In genomic region chr3:185926445-185926844, GRCh38 we compare ENCODE assay signal across 13 cellular contexts. TPM values are rescaled to one million over a fixed set of nuclear protein-coding genes. Genes with fewer than 3 reads are reported as not detected.
DNase-seq lines count a peak whose midpoint lies in the region; ATAC-seq and TF ChIP-seq lines count a peak whose summit lies in the region.
"Had no signal": no experiment of that assay in that cellular context is flagged by ENCODE, and none has a peak within 500 bp of the region (broad histone marks: within the 10 kb centered on the region; RNA-seq: fewer than 3 reads in every experiment).

No MANE protein-coding gene starts in this region.

- TF ChIP-seq POLR2A in esophagus muscularis mucosa (IDR thresholded peaks at IDR 0.05; ENCODE audit: low read depth) (no peak), gastrocnemius medialis (IDR thresholded peaks at IDR 0.05) (no peak)

- H3K27ac ChIP-seq in esophagus muscularis mucosa (replicated peaks in 1 of 4): no peak overlapping the region
- H3K27ac ChIP-seq in gastrocnemius medialis: peak overlapping the region; percentile 30 to 100 (median 100)
- H3K27ac ChIP-seq: KMS-11, right atrium auricular region, tibial artery had no signal

- CTCF ChIA-PET in activated CD8-positive, alpha-beta memory T cell treated with anti-CD3 and anti-CD28 coated beads, Interleukin-2, amount 10 ng/mL, durations not matched to agents 7 days and 5 days (lab: Charles Lee): interaction anchor here (8.0 kb wide), 1 partner anchor 17 kb away, joined by 52 read pairs; no protein-coding TSS in a partner anchor
- CTCF ChIA-PET in activated CD4-positive, alpha-beta memory T cell treated with anti-CD3 and anti-CD28 coated beads for 36 hours (lab: Charles Lee): interaction anchor here (2.3 kb wide), 1 partner anchor 17 kb away, joined by 12 read pairs; no protein-coding TSS in a partner anchor

- peaks cover 89% of the 10 kb centered on the region for H3K36me3 Mint-ChIP-seq in activated CD8-positive, alpha-beta memory T cell treated with anti-CD3 and anti-CD28 coated beads, Interleukin-2, amount 10 ng/mL, durations not matched to agents 7 days and 5 days
- H3K36me3 Mint-ChIP-seq in activated CD4-positive, alpha-beta memory T cell treated with anti-CD3 and anti-CD28 coated beads for 36 hours: peaks cover 91% of the 10 kb centered on the region

- H3K4me1 ChIP-seq in esophagus muscularis mucosa: peaks cover 72 to 87% (median 82%) of the 10 kb centered on the region in 4 donors
- H3K4me1 ChIP-seq in gastrocnemius medialis: peaks cover 67 to 70% of the 10 kb centered on the region in 2 donors

- no peak for ATAC-seq in activated CD8-positive, alpha-beta memory T cell treated with anti-CD3 and anti-CD28 coated beads, Interleukin-2, amount 10 ng/mL, durations not matched to agents 7 days and 5 days
- no peak for ATAC-seq in gastrocnemius medialis
- no peak for ATAC-seq in HG03095 (IDR thresholded peaks at IDR 0.05; ENCODE audit: unreplicated experiment)
- no peak for ATAC-seq in activated CD4-positive, CD25-positive, alpha-beta regulatory T cell treated with anti-CD3 and anti-CD28 coated beads, Interleukin-2, amount 50 U/mL, for 24 hours
- ATAC-seq in GM18502 (IDR thresholded peaks at IDR 0.05; ENCODE audit: poor library complexity, unreplicated experiment): no peak

- peak overlapping the region; percentile 50 for H3K27ac Mint-ChIP-seq in activated CD8-positive, alpha-beta memory T cell treated with anti-CD3 and anti-CD28 coated beads, Interleukin-2, amount 10 ng/mL, durations not matched to agents 7 days and 5 days
- peak overlapping the region; percentile 60 for H3K27ac Mint-ChIP-seq in activated CD4-positive, alpha-beta memory T cell treated with anti-CD3 and anti-CD28 coated beads for 36 hours

- DNase-seq in activated CD8-positive, alpha-beta memory T cell treated with anti-CD3 and anti-CD28 coated beads, Interleukin-2, amount 10 ng/mL, durations not matched to agents 7 days and 5 days: no peak
- DNase-seq in activated CD8-positive, alpha-beta memory T cell treated with anti-CD3 and anti-CD28 coated beads for 24 hours: no peak
- DNase-seq in activated CD4-positive, alpha-beta memory T cell treated with anti-CD3 and anti-CD28 coated beads for 36 hours: no peak
- no peak for DNase-seq in esophagus muscularis mucosa (ENCODE audit: extremely low spot score)
- no peak for DNase-seq in gastrocnemius medialis
- DNase-seq: activated CD8-positive, alpha-beta memory T cell treated with anti-CD3 and anti-CD28 coated beads, Interleukin-2, amount 50 U/mL, for 4 hours; NCI-H2081 treated with DMSO at 0.1 percent for 48 hours; tibial artery had no signal

- 51% methylated on average over 9 of the region's 9 CpGs for WGBS in esophagus muscularis mucosa

- no peaks in the 10 kb centered on the region for H3K27me3 Mint-ChIP-seq in activated CD8-positive, alpha-beta memory T cell treated with anti-CD3 and anti-CD28 coated beads, Interleukin-2, amount 10 ng/mL, durations not matched to agents 7 days and 5 days
- no peaks in the 10 kb centered on the region for H3K27me3 Mint-ChIP-seq in activated CD4-positive, alpha-beta memory T cell treated with anti-CD3 and anti-CD28 coated beads for 36 hours

- H3K36me3 ChIP-seq in esophagus muscularis mucosa: peaks cover 40 to 45% (median 44%) of the 10 kb centered on the region in 4 donors
- peaks cover 2 to 40% of the 10 kb centered on the region in 2 donors for H3K36me3 ChIP-seq in gastrocnemius medialis

- H3K4me3 ChIP-seq in esophagus muscularis mucosa: peak overlapping the region in 3 of 4 donors; percentile 6 to 13 (median 9)
- peak overlapping the region in 3 of 4 donors; percentile 3 to 20 (median 12) for H3K4me3 ChIP-seq in gastrocnemius medialis
- H3K4me3 ChIP-seq: right atrium auricular region, tibial artery had no signal

- POLR2A ChIA-PET in activated CD4-positive, alpha-beta memory T cell treated with anti-CD3 and anti-CD28 coated beads for 36 hours (lab: Charles Lee): interaction anchor here (1.6 to 6.5 kb wide), 2 partner anchors 11 to 644 kb away, joined by 4 to 50 read pairs; partner anchors contain the start of genes DNAJB11 and TRA2B

- H3K9me3 ChIP-seq in esophagus muscularis mucosa (no peaks in the 10 kb centered on the region), gastrocnemius medialis (no peaks in the 10 kb centered on the region)
- H3K9me3 ChIP-seq: right atrium auricular region, tibial artery had no signal

- in situ Hi-C loops in gastrocnemius medialis (cut with MboI; ENCODE audit: low sequenced_read_pairs in 4 of 4): loop anchor here in 3 of 4 donors (25.0 kb wide), 2 partner anchors 861 to 1786 kb away; partner anchors contain the start of genes EIF4A2 (in 3 of the 3) and RTP2 (in 1 of the 3)

- intact Hi-C loops in activated CD4-positive, alpha-beta memory T cell treated with anti-CD3 and anti-CD28 coated beads for 36 hours (cut with micrococcal nuclease): no loop called here
- intact Hi-C loops in esophagus muscularis mucosa (cut with DNase I) (no loop called here), gastrocnemius medialis (cut with DNase I; ENCODE audit: low total_unique reads) (no loop called here)

- no peaks in the 10 kb centered on the region for H3K27me3 ChIP-seq in esophagus muscularis mucosa
- H3K27me3 ChIP-seq in gastrocnemius medialis: no peaks in the 10 kb centered on the region
- H3K27me3 ChIP-seq: right atrium auricular region, tibial artery had no signal

- TF ChIP-seq CTCF in esophagus muscularis mucosa (IDR thresholded peaks at IDR 0.05) (no peak), gastrocnemius medialis (IDR thresholded peaks at IDR 0.05 in 4 of 5, conservative IDR thresholded peaks at IDR 0.05 in 1 of 5) (no peak)

- H3K4me3 Mint-ChIP-seq in activated CD8-positive, alpha-beta memory T cell treated with anti-CD3 and anti-CD28 coated beads, Interleukin-2, amount 10 ng/mL, durations not matched to agents 7 days and 5 days: no peak overlapping the region
- H3K4me3 Mint-ChIP-seq in activated CD4-positive, alpha-beta memory T cell treated with anti-CD3 and anti-CD28 coated beads for 36 hours: no peak overlapping the region

- peaks cover 74% of the 10 kb centered on the region for H3K4me1 Mint-ChIP-seq in activated CD8-positive, alpha-beta memory T cell treated with anti-CD3 and anti-CD28 coated beads, Interleukin-2, amount 10 ng/mL, durations not matched to agents 7 days and 5 days
- peaks cover 76% of the 10 kb centered on the region for H3K4me1 Mint-ChIP-seq in activated CD4-positive, alpha-beta memory T cell treated with anti-CD3 and anti-CD28 coated beads for 36 hours (ENCODE audit: low read depth)

- TF ChIP-seq EP300 in esophagus muscularis mucosa (IDR thresholded peaks at IDR 0.05): no peak

- H3K9me3 Mint-ChIP-seq in activated CD8-positive, alpha-beta memory T cell treated with anti-CD3 and anti-CD28 coated beads, Interleukin-2, amount 10 ng/mL, durations not matched to agents 7 days and 5 days (ENCODE audit: low read depth): no peaks in the 10 kb centered on the region
- H3K9me3 Mint-ChIP-seq in activated CD4-positive, alpha-beta memory T cell treated with anti-CD3 and anti-CD28 coated beads for 36 hours: no peaks in the 10 kb centered on the region

RNA-seq across cellular contexts. Expression of gene TRA2B, which starts 11.4 kb away (rescaled TPM):
- total RNA-seq in activated CD8-positive, alpha-beta memory T cell treated with anti-CD3 and anti-CD28 coated beads, Interleukin-2, amount 10 ng/mL, durations not matched to agents 7 days and 5 days: 100 to 1,000 TPM; 246 to 256 TPM
- 100 to 1,000 TPM; 184 to 187 TPM for total RNA-seq in activated CD4-positive, alpha-beta memory T cell treated with anti-CD3 and anti-CD28 coated beads for 36 hours
- total RNA-seq in esophagus muscularis mucosa: 100 to 1,000 TPM in 1 of 4 donors, 10 to 100 TPM in 3; 73.8 to 164 (median 85.1) TPM
- 100 to 1,000 TPM in 1 of 4 donors, 10 to 100 TPM in 3; 57.5 to 234 (median 65.1) TPM for total RNA-seq in gastrocnemius medialis

Comparison
In these comparisons a context has a peak if more than half of its experiments do, and no peak if none do; other contexts are left out.
1. H3K27ac ChIP-seq: peak in gastrocnemius medialis (4 of 4); none in esophagus muscularis mucosa (0 of 4).